ENCODE assay signal across 8 cellular contexts in the genomic region with DNA sequence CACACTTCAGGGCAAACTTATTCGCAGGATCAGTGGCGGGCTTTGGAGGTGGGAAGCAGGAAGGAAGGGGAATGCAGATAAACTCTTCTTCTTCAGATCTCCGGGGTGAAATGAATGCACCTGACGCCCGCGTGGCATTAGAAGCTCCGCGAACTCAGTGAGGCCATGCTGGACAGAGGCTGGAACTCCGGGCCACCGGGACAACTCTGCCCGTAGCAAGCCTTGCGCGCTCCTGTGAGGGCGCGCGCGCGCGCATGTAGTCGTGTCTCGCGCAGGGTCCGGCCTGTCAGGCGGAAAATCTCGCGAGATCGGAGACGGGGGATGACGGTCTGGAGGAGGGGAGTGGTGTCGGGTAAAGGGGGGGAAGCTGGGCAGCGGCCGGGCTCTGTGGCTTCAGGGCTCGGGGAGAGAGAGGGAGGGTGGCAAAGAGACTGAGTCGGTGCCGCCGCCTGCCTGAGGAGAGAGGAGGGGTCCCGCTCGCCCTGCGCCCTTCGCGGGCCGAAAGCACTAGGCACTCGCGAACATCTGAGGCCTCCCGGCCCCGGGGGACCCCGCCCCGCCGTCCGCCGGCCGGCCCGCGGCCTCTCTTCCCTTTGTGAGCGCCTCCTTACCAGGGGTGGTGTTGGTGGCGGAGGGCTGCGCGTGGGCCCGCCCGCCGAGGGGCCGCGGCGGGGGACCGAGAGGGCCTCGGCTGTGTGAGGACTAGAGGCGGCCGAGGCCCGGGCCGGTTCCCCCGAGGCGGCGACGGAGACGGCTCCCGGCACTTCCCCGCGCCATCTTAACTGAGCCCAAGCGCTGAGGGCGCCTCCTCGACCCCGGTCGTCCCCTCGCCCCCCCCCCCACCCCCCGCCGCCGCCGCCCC. TPM values are rescaled to one million over a fixed set of nuclear protein-coding genes. Genes with fewer than 3 reads are reported as not detected.
DNase-seq lines count a peak whose midpoint lies in the region; TF ChIP-seq lines count a peak whose summit lies in the region.

TAOK1 (plus strand) TSS at position 370 of the 862 bp plus-strand sequence. CDS start 61,186 bp downstream, outside the sequence.

- H3K27me3 ChIP-seq in neuron (ENCODE audit: insufficient read depth, low read length), result no peaks in the 10 kb centered on the region

- H3K9ac ChIP-seq in SK-N-MC (ENCODE audit: insufficient read length), result peak within 1 kb of the TSS; percentile 91

- H3K36me3 ChIP-seq in SK-N-MC (ENCODE audit: insufficient read depth, low read length), result no peaks in the 10 kb centered on the region; the same call in 1 of the 2 replicates
- H3K36me3 ChIP-seq in neuron (ENCODE audit: insufficient read depth, low read length), result peaks cover 2% of the 10 kb centered on the region

- intact Hi-C loops in activated naive CD4-positive, alpha-beta T cell treated with anti-CD3 and anti-CD28 coated beads for 36 hours (cut with micrococcal nuclease), result loop anchor here (1.0 to 5.0 kb wide), 4 partner anchors 96 to 227 kb away; partner anchors contain the start of genes ABHD15, GIT1 and NUFIP2

- peak within 1 kb of the TSS; percentile 89 for H3K27ac ChIP-seq in SK-N-MC

- H3K4me1 Mint-ChIP-seq in activated naive CD4-positive, alpha-beta T cell treated with anti-CD3 and anti-CD28 coated beads for 36 hours (ENCODE audit: low read depth), result peaks cover 44% of the 10 kb centered on the region

- POLR2A ChIA-PET in HEK293T (lab: Yijun Ruan, JAX), result interaction anchor here (0.6 to 1.7 kb wide), 12 partner anchors 9 to 548 kb away, joined by 3 to 9 read pairs (median 4); partner anchors contain the start of genes ABHD15 and FAM222B

- H3K4me3 Mint-ChIP-seq in activated naive CD4-positive, alpha-beta T cell treated with anti-CD3 and anti-CD28 coated beads for 36 hours, result peak within 1 kb of the TSS; percentile 94

- no peaks in the 10 kb centered on the region for H3K9me3 Mint-ChIP-seq in activated naive CD4-positive, alpha-beta T cell treated with anti-CD3 and anti-CD28 coated beads for 36 hours

- H3K4me3 ChIP-seq in SK-N-MC, result peak within 1 kb of the TSS; percentile 91
- H3K4me3 ChIP-seq in neuron (ENCODE audit: low read length), result peak within 1 kb of the TSS; percentile 95

- H3K27me3 Mint-ChIP-seq in activated naive CD4-positive, alpha-beta T cell treated with anti-CD3 and anti-CD28 coated beads for 36 hours (ENCODE audit: low read depth), result no peaks in the 10 kb centered on the region

- H3K9me3 ChIP-seq in SK-N-MC (ENCODE audit: low read depth, low read length), result no peaks in the 10 kb centered on the region
- no peaks in the 10 kb centered on the region for H3K9me3 ChIP-seq in neuron (ENCODE audit: low read length)

- H3K4me1 ChIP-seq in neuron (ENCODE audit: insufficient read depth, low read length), result peaks cover 28% of the 10 kb centered on the region

- DNase-seq in GDM1 (lab: John Stamatoyannopoulos, UW) (peak; percentile 95), HEK293T (ENCODE audit: extremely low spot score) (peak; percentile 88), NCI-H1048 (lab: John Stamatoyannopoulos, UW) (peak; percentile 89), SK-N-MC (ENCODE audit: low read depth, low spot score) (peak; percentile 52), foreskin melanocyte (peak; percentile 96), stromal cell of bone marrow (ENCODE audit: low read depth) (peak; percentile 97)
- peak; percentile 99 for DNase-seq in activated naive CD4-positive, alpha-beta T cell treated with anti-CD3 and anti-CD28 coated beads for 36 hours

- H3K36me3 Mint-ChIP-seq in activated naive CD4-positive, alpha-beta T cell treated with anti-CD3 and anti-CD28 coated beads for 36 hours (ENCODE audit: low read depth), result peaks cover 2% of the 10 kb centered on the region

- H2AFZ ChIP-seq in neuron (ENCODE audit: low read depth, low read length), result peak within 1 kb of the TSS; percentile 63

- H3K27ac Mint-ChIP-seq in activated naive CD4-positive, alpha-beta T cell treated with anti-CD3 and anti-CD28 coated beads for 36 hours, result peak within 1 kb of the TSS; percentile 88

- CTCF ChIA-PET in HEK293T (lab: Yijun Ruan, JAX), result no interaction called here
- CTCF ChIA-PET in activated naive CD4-positive, alpha-beta T cell treated with anti-CD3 and anti-CD28 coated beads for 36 hours (lab: Charles Lee), result interaction anchor here (0.6 to 1.2 kb wide), 4 partner anchors 20 to 437 kb away, joined by 3 to 4 read pairs (median 3); no protein-coding TSS in a partner anchor

TF ChIP-seq in HEK293T, 16 proteins besides CTCF, POLR2A, EP300 and RAD21:
- TF ChIP-seq PKNOX1 (IDR thresholded peaks at IDR 0.05) (peak; percentile 80), L3MBTL2 (conservative IDR thresholded peaks at IDR 0.05) (0 out of 2 replicates have a peak, but pooled peaks have one; percentile 38), SP1 (IDR thresholded peaks at IDR 0.05) (peak; percentile 77; the same call in 1 of the 2 replicates), FOXK2 (IDR thresholded peaks at IDR 0.05) (no peak), ARNT (IDR thresholded peaks at IDR 0.05) (no peak)

RNA-seq across cellular contexts. Expression of gene TAOK1, which starts in this region (rescaled TPM):
- 10 to 100 TPM; 21.8 to 21.9 TPM for total RNA-seq in activated naive CD4-positive, alpha-beta T cell treated with anti-CD3 and anti-CD28 coated beads for 36 hours

Comparison
In these comparisons a context has a peak if more than half of its experiments do, and no peak if none do; other contexts are left out.
1. Peak in every context shown above with its lines: DNase-seq, H3K4me3 ChIP-seq and H3K27ac ChIP-seq.